10 cellular contexts compared by ENCODE assay signal in genomic region chr3:143535994-143536784, GRCh38.
DNase-seq lines count a peak whose midpoint lies in the region; ATAC-seq, FAIRE-seq and TF ChIP-seq lines count a peak whose summit lies in the region.
"Had no signal": no experiment of that assay in that cellular context is flagged by ENCODE, and none has a peak within 500 bp of the region (broad histone marks: within the 10 kb centered on the region; RNA-seq: fewer than 3 reads in every experiment).

No MANE protein-coding gene starts in this region.

- H3K36me3 ChIP-seq in OCI-LY7 (ENCODE audit: insufficient read depth, low read length) (no peaks in the 10 kb centered on the region), aorta (ENCODE audit: control insufficient read depth in 1 of 2, insufficient read depth in 2 of 2, low read length in 1 of 2) (no peaks in the 10 kb centered on the region)

- DNase-seq in activated T-cell treated with anti-CD3 and anti-CD28 coated beads, Interleukin-2, amount 50 U/mL, for 24 hours, result no peak
- DNase-seq in activated T-cell treated with anti-CD3 and anti-CD28 coated beads, Interleukin-2, amount 50 U/mL, for 48 hours, result no peak
- DNase-seq in OCI-LY7 (ENCODE audit: low spot score) (no peak), frontal cortex (ENCODE audit: low spot score in 2 of 2) (no peak), aorta (no peak), SW 1271 (lab: John Stamatoyannopoulos, UW) (no peak)

- no peaks in the 10 kb centered on the region for H3K9me3 Mint-ChIP-seq in activated T-cell treated with anti-CD3 and anti-CD28 coated beads, Interleukin-2, amount 50 U/mL, for 24 hours
- no peaks in the 10 kb centered on the region for H3K9me3 Mint-ChIP-seq in stimulated activated memory B cell treated with anti-CD40 and anti-IgM and Interleukin-4, amounts not matched to agents 10 μg/mL and 1 μg/mL and 100 μg/mL, for 72 hours

- ATAC-seq in HG02798 (IDR thresholded peaks at IDR 0.05; ENCODE audit: poor library complexity, unreplicated experiment), result peak; percentile 91
- peak; percentile 76 for ATAC-seq in stimulated activated memory B cell treated with anti-CD40 and anti-IgM and Interleukin-4, amounts not matched to agents 10 μg/mL and 1 μg/mL and 100 μg/mL, for 72 hours
- ATAC-seq in aorta (ENCODE audit: low FRiP score), result no peak

- no peak overlapping the region for H3K27ac ChIP-seq in OCI-LY7 (ENCODE audit: low read depth, low read length, poor library complexity, severe bottlenecking)
- no peak overlapping the region for H3K27ac ChIP-seq in aorta (ENCODE audit: low read depth in 1 of 2, low read length in 2 of 2)
- H3K27ac ChIP-seq: HL-60 had no signal

- no peaks in the 10 kb centered on the region for H3K27me3 ChIP-seq in aorta (ENCODE audit: control insufficient read depth in 1 of 2, insufficient read depth in 2 of 2, low read length in 1 of 2)

- no peaks in the 10 kb centered on the region for H3K9me2 ChIP-seq in OCI-LY7 (ENCODE audit: insufficient read depth, low read length)

- peak overlapping the region; percentile 42 for H3K4me2 ChIP-seq in OCI-LY7 (ENCODE audit: low read length)

- H3K4me3 ChIP-seq in OCI-LY7 (ENCODE audit: low read depth, low read length, poor library complexity, severe bottlenecking) (no peak overlapping the region), aorta (ENCODE audit: low read length in 2 of 2) (no peak overlapping the region)

- peak overlapping the region; percentile 64 for H3K27ac Mint-ChIP-seq in activated T-cell treated with anti-CD3 and anti-CD28 coated beads, Interleukin-2, amount 50 U/mL, for 24 hours
- H3K27ac Mint-ChIP-seq in stimulated activated memory B cell treated with anti-CD40 and anti-IgM and Interleukin-4, amounts not matched to agents 10 μg/mL and 1 μg/mL and 100 μg/mL, for 72 hours, result peak overlapping the region; percentile 65
- H3K27ac Mint-ChIP-seq: activated naive CD8-positive, alpha-beta T cell had no signal

- H3K4me1 ChIP-seq in OCI-LY7 (ENCODE audit: insufficient read depth, low read length, poor library complexity, severe bottlenecking) (peaks cover 7% of the 10 kb centered on the region), aorta (ENCODE audit: control insufficient read depth in 1 of 2, insufficient read depth in 2 of 2, low read length in 2 of 2) (peaks cover 0 to 3% of the 10 kb centered on the region in 2 donors)

- no peaks in the 10 kb centered on the region for H4K20me1 ChIP-seq in OCI-LY7 (ENCODE audit: insufficient read depth, low read length)

- H2AFZ ChIP-seq in OCI-LY7 (ENCODE audit: low read length), result no peak overlapping the region

- no peak for FAIRE-seq in frontal cortex (lab: Jason Lieb, UNC)

- POLR2A ChIA-PET in OCI-LY7 (lab: Charles Lee), result no interaction called here

- BruUV-seq in OCI-LY7 (replicated peaks; lab: Mats Ljungman, UMichigan), result no TSS peak

- no peaks in the 10 kb centered on the region for H3K79me2 ChIP-seq in OCI-LY7 (ENCODE audit: insufficient read depth, low read depth, low read length)

- peaks cover 28% of the 10 kb centered on the region for H3K4me1 Mint-ChIP-seq in activated T-cell treated with anti-CD3 and anti-CD28 coated beads, Interleukin-2, amount 50 U/mL, for 24 hours (ENCODE audit: low read depth)
- peaks cover 41% of the 10 kb centered on the region for H3K4me1 Mint-ChIP-seq in stimulated activated memory B cell treated with anti-CD40 and anti-IgM and Interleukin-4, amounts not matched to agents 10 μg/mL and 1 μg/mL and 100 μg/mL, for 72 hours

- CTCF ChIA-PET in OCI-LY7 (lab: Charles Lee; ENCODE audit: unreplicated experiment), result no interaction called here

- H3K9me3 ChIP-seq in OCI-LY7 (ENCODE audit: low read length) (no peaks in the 10 kb centered on the region), aorta (ENCODE audit: control insufficient read depth, low read length) (no peaks in the 10 kb centered on the region)

- TF ChIP-seq CTCF in OCI-LY7 (conservative IDR thresholded peaks at IDR 0.05; ENCODE audit: low read length), result no peak

- intact Hi-C loops in OCI-LY7 (cut with micrococcal nuclease; ENCODE audit: unreplicated experiment), result no loop called here
- intact Hi-C loops in aorta (cut with DNase I), result no loop called here

- H3K36me3 Mint-ChIP-seq in activated T-cell treated with anti-CD3 and anti-CD28 coated beads, Interleukin-2, amount 50 U/mL, for 24 hours (ENCODE audit: low read depth), result no peaks in the 10 kb centered on the region
- no peaks in the 10 kb centered on the region for H3K36me3 Mint-ChIP-seq in stimulated activated memory B cell treated with anti-CD40 and anti-IgM and Interleukin-4, amounts not matched to agents 10 μg/mL and 1 μg/mL and 100 μg/mL, for 72 hours

- WGBS in aorta, 2 donors, result 57 to 60% methylated on average over 3 of the region's 3 CpGs

- no peaks in the 10 kb centered on the region for H3K27me3 Mint-ChIP-seq in activated T-cell treated with anti-CD3 and anti-CD28 coated beads, Interleukin-2, amount 50 U/mL, for 24 hours
- H3K27me3 Mint-ChIP-seq in stimulated activated memory B cell treated with anti-CD40 and anti-IgM and Interleukin-4, amounts not matched to agents 10 μg/mL and 1 μg/mL and 100 μg/mL, for 72 hours, result no peaks in the 10 kb centered on the region
- H3K27me3 Mint-ChIP-seq: activated naive CD8-positive, alpha-beta T cell had no signal

- no peak overlapping the region for H3K4me3 Mint-ChIP-seq in activated T-cell treated with anti-CD3 and anti-CD28 coated beads, Interleukin-2, amount 50 U/mL, for 24 hours
- H3K4me3 Mint-ChIP-seq in stimulated activated memory B cell treated with anti-CD40 and anti-IgM and Interleukin-4, amounts not matched to agents 10 μg/mL and 1 μg/mL and 100 μg/mL, for 72 hours, result peak overlapping the region; percentile 46
- H3K4me3 Mint-ChIP-seq: activated naive CD8-positive, alpha-beta T cell had no signal
